22 cellular contexts compared by ENCODE assay signal in genomic region chr9:17862081-17862480, GRCh38.
DNase-seq lines count a peak whose midpoint lies in the region; ATAC-seq, FAIRE-seq and TF ChIP-seq lines count a peak whose summit lies in the region.
"Had no signal": no experiment of that assay in that cellular context is flagged by ENCODE, and none has a peak within 500 bp of the region (broad histone marks: within the 10 kb centered on the region; RNA-seq: fewer than 3 reads in every experiment).

No MANE protein-coding gene starts in this region.

- intact Hi-C loops in left cardiac atrium (cut with DNase I) (no loop called here), sciatic nerve (cut with DNase I) (no loop called here)

- ATAC-seq in left cardiac atrium: peak; percentile 60 to 63
- peak; percentile 91 for ATAC-seq in sciatic nerve
- ATAC-seq: HCT116 had no signal

- H3K4me3 ChIP-seq in bronchial epithelial cell (ENCODE audit: low read depth, low read length): no peak overlapping the region
- H3K4me3 ChIP-seq: PC-9 had no signal

- no peaks in the 10 kb centered on the region for H3K36me3 ChIP-seq in bronchial epithelial cell (ENCODE audit: control insufficient read depth, insufficient read depth, low read length)

- peak; percentile 58 for FAIRE-seq in bronchial epithelial cell (lab: Jason Lieb, UNC)
- FAIRE-seq: D721Med had no signal

- TF ChIP-seq CTCF in bronchial epithelial cell (IDR thresholded peaks at IDR 0.05; ENCODE audit: insufficient read depth, low read length, severe bottlenecking): no peak

- H3K27me3 ChIP-seq in bronchial epithelial cell (ENCODE audit: control insufficient read depth, insufficient read depth, low read length): no peaks in the 10 kb centered on the region

- DNase-seq in COLO829 (ENCODE audit: low spot score) (peak; percentile 13), bronchial epithelial cell (ENCODE audit: low read depth) (no peak), left cardiac atrium (peak; percentile 25), sciatic nerve (ENCODE audit: low spot score) (no peak), LoVo (ENCODE audit: low spot score) (no peak), SK-N-DZ (ENCODE audit: low spot score) (no peak), SW480 (ENCODE audit: low spot score) (no peak)
- DNase-seq: GOT3, IMR-90, KG1, NCI-H1048, NCI-H1417, NCI-H1694, NCI-H2029 treated with DMSO at 0.1 percent for 48 hours, NCI-H2227 treated with DMSO at 0.1 percent for 48 hours, NCI-H526 treated with DMSO at 0.1 percent for 48 hours, PC-9, RPMI8226, SHP77 treated with DMSO at 0.1 percent for 48 hours, SK-N-SH had no signal

Comparison
In these comparisons a context has a peak if more than half of its experiments do, and no peak if none do; other contexts are left out.
1. DNase-seq: peak in COLO829 (single experiment) and left cardiac atrium (single experiment); none in bronchial epithelial cell (single experiment), sciatic nerve (single experiment), LoVo (single experiment), SK-N-DZ (single experiment) and SW480 (single experiment).